Comparison of ENCODE assay signal across 25 cellular contexts in the genomic region with DNA sequence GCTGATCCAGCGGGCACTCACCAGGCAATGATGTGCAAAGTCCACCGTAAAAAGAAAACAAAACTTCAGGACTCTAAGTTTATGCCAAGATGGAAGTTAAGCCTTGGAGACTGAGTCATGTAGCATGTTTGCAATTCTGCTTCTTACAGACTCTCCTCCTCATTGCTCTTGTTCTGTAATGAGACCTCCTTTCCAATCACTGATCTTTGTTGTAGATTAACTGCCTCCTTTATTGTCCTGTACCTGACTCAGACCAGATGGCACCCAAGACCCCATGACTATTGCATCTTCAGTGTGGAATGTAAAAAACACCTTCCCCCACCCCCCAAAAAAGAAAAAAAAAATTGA. TPM values are rescaled to one million over a fixed set of nuclear protein-coding genes. Genes with fewer than 3 reads are reported as not detected.
A peak's percentile ranks its signal among the peaks of the same experiment; 100 is the strongest.
DNase-seq lines count a peak whose midpoint lies in the region; TF ChIP-seq lines count a peak whose summit lies in the region.
"Had no signal": no experiment of that assay in that cellular context is flagged by ENCODE, and none has a peak within 500 bp of the region (broad histone marks: within the 10 kb centered on the region; RNA-seq: fewer than 3 reads in every experiment).

No MANE protein-coding gene starts in this region.

- H3K79me2 ChIP-seq in neural progenitor cell (ENCODE audit: low read depth), result no peaks in the 10 kb centered on the region

- peak overlapping the region; percentile 39 for H3K4me3 ChIP-seq in iPS-15b (ENCODE audit: low read depth, low read length)
- no peak overlapping the region for H3K4me3 ChIP-seq in neural progenitor cell
- H3K4me3 ChIP-seq: body of pancreas, psoas muscle, SJSA1, thoracic aorta had no signal

- H3K9me3 ChIP-seq in iPS-15b (ENCODE audit: control insufficient read depth, insufficient read depth, low read length) (no peaks in the 10 kb centered on the region), neural progenitor cell (ENCODE audit: low read depth) (no peaks in the 10 kb centered on the region)
- H3K9me3 ChIP-seq: body of pancreas, psoas muscle, SJSA1, thoracic aorta had no signal

- H3K4me1 ChIP-seq in iPS-15b (ENCODE audit: control insufficient read depth, insufficient read depth, low read length) (peaks cover 4% of the 10 kb centered on the region), neural progenitor cell (no peaks in the 10 kb centered on the region)
- H3K4me1 ChIP-seq: body of pancreas, psoas muscle, SJSA1 had no signal

- peak overlapping the region; percentile 54 for H3K27ac Mint-ChIP-seq in neural progenitor cell
- H3K27ac Mint-ChIP-seq: activated CD4-positive, alpha-beta T cell treated with anti-CD3 and anti-CD28 coated beads, Interleukin-2, amount 10 ng/mL, durations not matched to agents 24 days and 14 days; activated CD8-positive, alpha-beta memory T cell treated with anti-CD3 and anti-CD28 coated beads, Interleukin-2, amount 10 ng/mL, durations not matched to agents 7 days and 5 days; activated naive CD8-positive, alpha-beta T cell; CD4-positive, alpha-beta T cell; stimulated activated naive B cell treated with anti-CD40 and anti-IgM and Interleukin-4, amounts not matched to agents 10 μg/mL and 1 μg/mL and 100 μg/mL, for 72 hours; T-helper 17 cell had no signal

- in situ Hi-C loops in GM13977 (cut with MboI; ENCODE audit: low pct_unique_long_range_greater_than_20kb, low sequenced_read_pairs, unreplicated experiment), result no loop called here

- no peak overlapping the region for H3K27ac ChIP-seq in neural progenitor cell
- H3K27ac ChIP-seq: body of pancreas, psoas muscle, SJSA1, thoracic aorta had no signal

- TF ChIP-seq CTCF in neural progenitor cell (IDR thresholded peaks at IDR 0.05), result no peak
- TF ChIP-seq CTCF in GM13977 (IDR thresholded peaks at IDR 0.05; ENCODE audit: extremely low read depth, insufficient read depth, missing control alignments), result no peak

- H3K27me3 ChIP-seq in iPS-15b (ENCODE audit: control insufficient read depth, insufficient read depth, low read length) (no peaks in the 10 kb centered on the region), neural progenitor cell (no peaks in the 10 kb centered on the region)
- H3K27me3 ChIP-seq: body of pancreas, SJSA1 had no signal

- H3K36me3 ChIP-seq in iPS-15b (ENCODE audit: control insufficient read depth, insufficient read depth, low read length) (no peaks in the 10 kb centered on the region), neural progenitor cell (no peaks in the 10 kb centered on the region)
- H3K36me3 ChIP-seq: SJSA1, thoracic aorta had no signal

- peaks cover 2% of the 10 kb centered on the region for H3K4me1 Mint-ChIP-seq in neural progenitor cell
- H3K4me1 Mint-ChIP-seq: activated CD4-positive, alpha-beta T cell treated with anti-CD3 and anti-CD28 coated beads, Interleukin-2, amount 10 ng/mL, durations not matched to agents 24 days and 14 days; activated CD8-positive, alpha-beta memory T cell treated with anti-CD3 and anti-CD28 coated beads, Interleukin-2, amount 10 ng/mL, durations not matched to agents 7 days and 5 days; stimulated activated naive B cell treated with anti-CD40 and anti-IgM and Interleukin-4, amounts not matched to agents 10 μg/mL and 1 μg/mL and 100 μg/mL, for 72 hours; T-helper 17 cell had no signal

- no peak overlapping the region for H3K4me3 Mint-ChIP-seq in neural progenitor cell
- H3K4me3 Mint-ChIP-seq: activated CD4-positive, alpha-beta T cell treated with anti-CD3 and anti-CD28 coated beads, Interleukin-2, amount 10 ng/mL, durations not matched to agents 24 days and 14 days; activated CD8-positive, alpha-beta memory T cell treated with anti-CD3 and anti-CD28 coated beads, Interleukin-2, amount 10 ng/mL, durations not matched to agents 7 days and 5 days; activated naive CD8-positive, alpha-beta T cell; CD4-positive, alpha-beta T cell; stimulated activated naive B cell treated with anti-CD40 and anti-IgM and Interleukin-4, amounts not matched to agents 10 μg/mL and 1 μg/mL and 100 μg/mL, for 72 hours; T-helper 17 cell had no signal

- peaks cover 5% of the 10 kb centered on the region for H3F3A ChIP-seq in neural progenitor cell (ENCODE audit: low read depth)

- no peaks in the 10 kb centered on the region for H3K27me3 Mint-ChIP-seq in neural progenitor cell (ENCODE audit: insufficient read depth, low read depth)
- H3K27me3 Mint-ChIP-seq: activated CD4-positive, alpha-beta T cell treated with anti-CD3 and anti-CD28 coated beads, Interleukin-2, amount 10 ng/mL, durations not matched to agents 24 days and 14 days; activated CD8-positive, alpha-beta memory T cell treated with anti-CD3 and anti-CD28 coated beads, Interleukin-2, amount 10 ng/mL, durations not matched to agents 7 days and 5 days; activated naive CD8-positive, alpha-beta T cell; CD4-positive, alpha-beta T cell; stimulated activated naive B cell treated with anti-CD40 and anti-IgM and Interleukin-4, amounts not matched to agents 10 μg/mL and 1 μg/mL and 100 μg/mL, for 72 hours; T-helper 17 cell had no signal

- no peak overlapping the region for H3K4me2 ChIP-seq in neural progenitor cell

- H4K20me1 ChIP-seq in neural progenitor cell (ENCODE audit: low read depth), result no peaks in the 10 kb centered on the region

- H3K9ac ChIP-seq in iPS-15b (ENCODE audit: low read depth, low read length) (no peak overlapping the region), neural progenitor cell (no peak overlapping the region)

- H3K36me3 Mint-ChIP-seq in neural progenitor cell, result peaks cover 10% of the 10 kb centered on the region
- H3K36me3 Mint-ChIP-seq: activated CD8-positive, alpha-beta memory T cell treated with anti-CD3 and anti-CD28 coated beads, Interleukin-2, amount 10 ng/mL, durations not matched to agents 7 days and 5 days; activated naive CD8-positive, alpha-beta T cell had no signal

- H3K9me3 Mint-ChIP-seq in neural progenitor cell, result peaks cover 10% of the 10 kb centered on the region
- H3K9me3 Mint-ChIP-seq: activated CD4-positive, alpha-beta T cell treated with anti-CD3 and anti-CD28 coated beads, Interleukin-2, amount 10 ng/mL, durations not matched to agents 24 days and 14 days; CD4-positive, alpha-beta T cell; stimulated activated naive B cell treated with anti-CD40 and anti-IgM and Interleukin-4, amounts not matched to agents 10 μg/mL and 1 μg/mL and 100 μg/mL, for 72 hours had no signal

- DNase-seq in EH (ENCODE audit: low read depth) (peak; percentile 24), astrocyte of the hippocampus (ENCODE audit: low read depth, low spot score) (peak; percentile 47), neural progenitor cell (ENCODE audit: low spot score) (no peak), iPS-NIHi11 (ENCODE audit: low spot score) (no peak), NCI-H748 treated with DMSO at 0.1 percent for 48 hours (lab: John Stamatoyannopoulos, UW) (no peak), GM13977 (ENCODE audit: low spot score) (no peak), NCI-H82 treated with DMSO at 0.1 percent for 48 hours (lab: John Stamatoyannopoulos, UW; ENCODE audit: unreplicated experiment) (no peak)
- DNase-seq: activated CD4-positive, alpha-beta T cell treated with anti-CD3 and anti-CD28 coated beads, Interleukin-2, amount 10 ng/mL, durations not matched to agents 24 days and 14 days; activated CD8-positive, alpha-beta memory T cell treated with anti-CD3 and anti-CD28 coated beads, Interleukin-2, amount 10 ng/mL, durations not matched to agents 7 days and 5 days; body of pancreas; CD4-positive, alpha-beta T cell; DMS79; effector memory CD4-positive, alpha-beta T cell; head of caudate nucleus; NCI-H1105; NCI-H2029; NK-92 treated with Interleukin-12 subunit alpha and Interleukin-12 subunit beta, amount 100 ng/mL, for 24 hours; psoas muscle; small intestine; stimulated activated naive B cell treated with anti-CD40 and anti-IgM and Interleukin-4, amounts not matched to agents 10 μg/mL and 1 μg/mL and 100 μg/mL, for 72 hours; T-helper 17 cell had no signal

- H2AFZ ChIP-seq in neural progenitor cell (replicated peaks), result no peak overlapping the region

RNA-seq across cellular contexts. Expression of a gene that starts 11.2 kb away (rescaled TPM):
- total RNA-seq in neural progenitor cell (ENCODE audit: low replicate concordance), result 17.4 and 30.3 TPM in 2 replicates

RNA-seq across cellular contexts. Expression of a gene that starts 23.9 kb away (rescaled TPM):
- 35.3 and 65.1 TPM in 2 replicates for total RNA-seq in neural progenitor cell (ENCODE audit: low replicate concordance)

RNA-seq across cellular contexts. Expression of a gene that starts 27.3 kb away (rescaled TPM):
- 0.32 and 0.93 TPM in 2 replicates for total RNA-seq in neural progenitor cell (ENCODE audit: low replicate concordance)
- total RNA-seq: activated CD4-positive, alpha-beta T cell treated with anti-CD3 and anti-CD28 coated beads, Interleukin-2, amount 10 ng/mL, durations not matched to agents 24 days and 14 days; activated CD8-positive, alpha-beta memory T cell treated with anti-CD3 and anti-CD28 coated beads, Interleukin-2, amount 10 ng/mL, durations not matched to agents 7 days and 5 days; SJSA1 had no signal

RNA-seq across cellular contexts. Expression of a gene that starts 36.1 kb away (rescaled TPM):
- 36.0 and 84.3 TPM in 2 replicates for total RNA-seq in neural progenitor cell (ENCODE audit: low replicate concordance)

RNA-seq across cellular contexts. Expression of a gene that starts 36.4 kb away (rescaled TPM):
- 0.49 and 1.2 TPM in 2 replicates for total RNA-seq in neural progenitor cell (ENCODE audit: low replicate concordance)

Comparison
In these comparisons a context has a peak if more than half of its experiments do, and no peak if none do; other contexts are left out.
1. DNase-seq: peak in EH (single experiment) and astrocyte of the hippocampus (single experiment); none in neural progenitor cell (single experiment), iPS-NIHi11 (single experiment), NCI-H748 treated with DMSO at 0.1 percent for 48 hours (single experiment), GM13977 (single experiment) and NCI-H82 treated with DMSO at 0.1 percent for 48 hours (single experiment).